ENCODE assay signal across 21 cellular contexts in genomic region chr4:46445689-46446339, GRCh38. TPM values are rescaled to one million over a fixed set of nuclear protein-coding genes. Genes with fewer than 3 reads are reported as not detected.
"Had no signal": no experiment of that assay in that cellular context is flagged by ENCODE, and none has a peak within 500 bp of the region (broad histone marks: within the 10 kb centered on the region; RNA-seq: fewer than 3 reads in every experiment).

No MANE protein-coding gene starts in this region.

- H3K27me3 Mint-ChIP-seq: activated CD4-positive, alpha-beta memory T cell treated with anti-CD3 and anti-CD28 coated beads for 36 hours; activated CD4-positive, alpha-beta T cell treated with anti-CD3 and anti-CD28 coated beads for 36 hours; activated CD8-positive, alpha-beta memory T cell treated with anti-CD3 and anti-CD28 coated beads, Interleukin-2, amount 10 ng/mL, durations not matched to agents 7 days and 5 days had no signal

- DNase-seq: activated CD4-positive, alpha-beta memory T cell treated with anti-CD3 and anti-CD28 coated beads for 36 hours; activated CD4-positive, alpha-beta T cell treated with anti-CD3 and anti-CD28 coated beads for 36 hours; activated CD8-positive, alpha-beta memory T cell treated with anti-CD3 and anti-CD28 coated beads, Interleukin-2, amount 10 ng/mL, durations not matched to agents 7 days and 5 days; activated naive CD4-positive, alpha-beta T cell treated with anti-CD3 and anti-CD28 coated beads, Interleukin-2, amount 50 U/mL, for 16 hours; activated T-cell treated with anti-CD3 and anti-CD28 coated beads, Interleukin-2, amount 50 U/mL, for 1 hour; adrenal gland; central memory CD4-positive, alpha-beta T cell; effector CD4-positive, alpha-beta T cell; esophagus squamous epithelium; foreskin melanocyte; head of caudate nucleus; immature natural killer cell; nucleus accumbens; right cardiac atrium; stimulated activated CD4-positive, alpha-beta T cell treated with anti-CD3 and anti-CD28 coated beads, Interleukin-4, amount 100 ng/mL, for 24 hours; stimulated activated naive CD4-positive, alpha-beta T cell; tibial artery had no signal

- H3K36me3 ChIP-seq: adrenal gland, esophagus squamous epithelium, tibial artery, vagina had no signal

- H3K27me3 ChIP-seq: adrenal gland, esophagus squamous epithelium, tibial artery, vagina had no signal

- H3K4me3 Mint-ChIP-seq: activated CD4-positive, alpha-beta memory T cell treated with anti-CD3 and anti-CD28 coated beads for 36 hours; activated CD4-positive, alpha-beta T cell treated with anti-CD3 and anti-CD28 coated beads for 36 hours; activated CD8-positive, alpha-beta memory T cell treated with anti-CD3 and anti-CD28 coated beads, Interleukin-2, amount 10 ng/mL, durations not matched to agents 7 days and 5 days; immature natural killer cell; nephron had no signal

- H3K27ac ChIP-seq: adrenal gland, coronary artery, esophagus squamous epithelium, skin epidermis, tibial artery, vagina had no signal

- H3K9me3 Mint-ChIP-seq: nephron had no signal

- H3K27ac Mint-ChIP-seq: activated CD4-positive, alpha-beta memory T cell treated with anti-CD3 and anti-CD28 coated beads for 36 hours; activated CD4-positive, alpha-beta T cell treated with anti-CD3 and anti-CD28 coated beads for 36 hours; activated CD8-positive, alpha-beta memory T cell treated with anti-CD3 and anti-CD28 coated beads, Interleukin-2, amount 10 ng/mL, durations not matched to agents 7 days and 5 days; immature natural killer cell; nephron had no signal

- H3K36me3 Mint-ChIP-seq: activated CD4-positive, alpha-beta memory T cell treated with anti-CD3 and anti-CD28 coated beads for 36 hours; activated CD8-positive, alpha-beta memory T cell treated with anti-CD3 and anti-CD28 coated beads, Interleukin-2, amount 10 ng/mL, durations not matched to agents 7 days and 5 days; immature natural killer cell had no signal

- H3K4me1 ChIP-seq: adrenal gland, esophagus squamous epithelium, tibial artery, vagina had no signal

- H3K4me3 ChIP-seq: adrenal gland, coronary artery, esophagus squamous epithelium, skin epidermis, tibial artery, vagina had no signal

- H3K9me3 ChIP-seq: adrenal gland, tibial artery, vagina had no signal

- ATAC-seq: activated CD4-positive, alpha-beta T cell treated with anti-CD3 and anti-CD28 coated beads for 36 hours; activated CD8-positive, alpha-beta memory T cell treated with anti-CD3 and anti-CD28 coated beads, Interleukin-2, amount 10 ng/mL, durations not matched to agents 7 days and 5 days; right cardiac atrium had no signal

- H3K4me1 Mint-ChIP-seq: activated CD4-positive, alpha-beta T cell treated with anti-CD3 and anti-CD28 coated beads for 36 hours; activated CD8-positive, alpha-beta memory T cell treated with anti-CD3 and anti-CD28 coated beads, Interleukin-2, amount 10 ng/mL, durations not matched to agents 7 days and 5 days; immature natural killer cell; nephron had no signal

RNA-seq across cellular contexts. Expression of gene GABRA2, which starts 55.9 kb away (rescaled TPM):
- total RNA-seq: activated CD4-positive, alpha-beta memory T cell treated with anti-CD3 and anti-CD28 coated beads for 36 hours; activated CD4-positive, alpha-beta T cell treated with anti-CD3 and anti-CD28 coated beads for 36 hours; activated CD8-positive, alpha-beta memory T cell treated with anti-CD3 and anti-CD28 coated beads, Interleukin-2, amount 10 ng/mL, durations not matched to agents 7 days and 5 days had no signal
- polyA plus RNA-seq: immature natural killer cell had no signal
